In genomic region chr1:211330282-211330936, GRCh38 we compare ENCODE assay signal across 17 cellular contexts. TPM values are rescaled to one million over a fixed set of nuclear protein-coding genes. Genes with fewer than 3 reads are reported as not detected.
A peak's percentile ranks its signal among the peaks of the same experiment; 100 is the strongest.
DNase-seq lines count a peak whose midpoint lies in the region; ATAC-seq and TF ChIP-seq lines count a peak whose summit lies in the region.
"Had no signal": no experiment of that assay in that cellular context is flagged by ENCODE, and none has a peak within 500 bp of the region (broad histone marks: within the 10 kb centered on the region; RNA-seq: fewer than 3 reads in every experiment).

No MANE protein-coding gene starts in this region.

- H3K4me1 ChIP-seq in mammary epithelial cell (ENCODE audit: insufficient read depth, low read length) = peaks cover 16% of the 10 kb centered on the region
- H3K4me1 ChIP-seq in heart right ventricle = peaks cover 6 to 65% (median 31%) of the 10 kb centered on the region in 9 donors
- H3K4me1 ChIP-seq: prostate gland had no signal

- H3K36me3 Mint-ChIP-seq in MCF 10A (ENCODE audit: insufficient read depth, unreplicated experiment) = no peaks in the 10 kb centered on the region
- H3K36me3 Mint-ChIP-seq in activated CD4-positive, alpha-beta memory T cell treated with anti-CD3 and anti-CD28 coated beads, Interleukin-2, amount 10 ng/mL, durations not matched to agents 7 days and 5 days (ENCODE audit: low read depth) = peaks cover 45% of the 10 kb centered on the region
- peaks cover 0 to 1% (median 0%) of the 10 kb centered on the region in 3 donors for H3K36me3 Mint-ChIP-seq in immature natural killer cell

- H4K20me1 ChIP-seq in mammary epithelial cell (ENCODE audit: insufficient read depth, low read length) = no peaks in the 10 kb centered on the region

- BruUV-seq in MCF 10A (replicated peaks; lab: Mats Ljungman, UMichigan) = no TSS peak
- BruUV-seq in mammary epithelial cell (replicated peaks; lab: Mats Ljungman, UMichigan) = no TSS peak

- H3K9me3 ChIP-seq in mammary epithelial cell (replicated peaks; ENCODE audit: insufficient read depth, low read length) = no peaks in the 10 kb centered on the region
- H3K9me3 ChIP-seq in heart right ventricle = no peaks in the 10 kb centered on the region
- H3K9me3 ChIP-seq: gastroesophageal sphincter, prostate gland, SJCRH30, tibial nerve had no signal

- no peak for DNase-seq in MCF 10A (ENCODE audit: unreplicated experiment)
- DNase-seq in mammary epithelial cell = no peak
- no peak for DNase-seq in activated CD4-positive, alpha-beta memory T cell treated with anti-CD3 and anti-CD28 coated beads, Interleukin-2, amount 10 ng/mL, durations not matched to agents 7 days and 5 days
- DNase-seq in immature natural killer cell = no peak
- no peak for DNase-seq in heart right ventricle
- DNase-seq in HK-2 (ENCODE audit: unreplicated experiment) = no peak
- DNase-seq in NCI-H2196 (lab: John Stamatoyannopoulos, UW; ENCODE audit: unreplicated experiment) = no peak
- DNase-seq in activated effector memory CD4-positive, alpha-beta T cell treated with Interleukin-2 at 50 U/mL for 16 hours = no peak
- DNase-seq: DND-41; NCI-H2081; NK-92 treated with Interleukin-12 subunit alpha and Interleukin-12 subunit beta, amount 100 ng/mL, for 24 hours; SJCRH30; stimulated activated CD4-positive, alpha-beta T cell treated with anti-CD3 and anti-CD28 coated beads, Interleukin-15, amount 100 ng/mL, for 24 hours had no signal

- no peak for TF ChIP-seq CTCF in MCF 10A (IDR thresholded peaks at IDR 0.05; ENCODE audit: unreplicated experiment)
- no peak for TF ChIP-seq CTCF in mammary epithelial cell (conservative IDR thresholded peaks at IDR 0.05 in 1 of 2, IDR thresholded peaks at IDR 0.05 in 1 of 2; ENCODE audit: extremely low read depth in 1 of 2, insufficient read depth in 1 of 2, low read depth in 1 of 2, low read length in 2 of 2)
- no peak for TF ChIP-seq CTCF in heart right ventricle (IDR thresholded peaks at IDR 0.05)

- H3K27me3 ChIP-seq in mammary epithelial cell (ENCODE audit: insufficient read depth, low read length) (no peaks in the 10 kb centered on the region), heart right ventricle (no peaks in the 10 kb centered on the region)
- H3K27me3 ChIP-seq: gastroesophageal sphincter, SJCRH30, tibial nerve had no signal

- no peak overlapping the region for H3K27ac ChIP-seq in mammary epithelial cell (ENCODE audit: insufficient read depth, low read depth, low read length)
- H3K27ac ChIP-seq in heart right ventricle = no peak overlapping the region
- H3K27ac ChIP-seq: gastroesophageal sphincter, prostate gland, SJCRH30 had no signal

- H3K4me1 Mint-ChIP-seq in MCF 10A (ENCODE audit: insufficient read depth, unreplicated experiment) (peaks cover 49% of the 10 kb centered on the region), immature natural killer cell (peaks cover 82 to 94% of the 10 kb centered on the region in 2 donors)
- H3K4me1 Mint-ChIP-seq in activated CD4-positive, alpha-beta memory T cell treated with anti-CD3 and anti-CD28 coated beads, Interleukin-2, amount 10 ng/mL, durations not matched to agents 7 days and 5 days = peaks cover 75% of the 10 kb centered on the region

- no peaks in the 10 kb centered on the region for H3K79me2 ChIP-seq in mammary epithelial cell (ENCODE audit: insufficient read depth, low read length)

- H2AFZ ChIP-seq in mammary epithelial cell (ENCODE audit: low read depth, low read length) = no peak overlapping the region

- H3K27me3 Mint-ChIP-seq in MCF 10A (ENCODE audit: insufficient read depth, unreplicated experiment) (no peaks in the 10 kb centered on the region), immature natural killer cell (ENCODE audit: low read depth in 3 of 3) (peaks cover 0 to 9% (median 5%) of the 10 kb centered on the region in 3 donors)
- H3K27me3 Mint-ChIP-seq in activated CD4-positive, alpha-beta memory T cell treated with anti-CD3 and anti-CD28 coated beads, Interleukin-2, amount 10 ng/mL, durations not matched to agents 7 days and 5 days = no peaks in the 10 kb centered on the region

- H3K4me3 ChIP-seq in mammary epithelial cell (replicated peaks in 1 of 3; ENCODE audit: insufficient read depth in 1 of 3, low read depth in 2 of 3, low read length in 3 of 3) = no peak overlapping the region
- peak overlapping the region in 1 of 10 donors; percentile 8 for H3K4me3 ChIP-seq in heart right ventricle
- H3K4me3 ChIP-seq: prostate gland, SJCRH30, tibial nerve had no signal

- CTCF ChIA-PET in MCF 10A (lab: Yijun Ruan, JAX) (interaction anchor here (0.5 to 11.2 kb wide), 8 partner anchors 6 to 499 kb away, joined by 3 to 308 read pairs (median 17); no protein-coding TSS in a partner anchor), mammary epithelial cell (lab: Charles Lee; ENCODE audit: low non-redundant PET) (no interaction called here)
- CTCF ChIA-PET in activated CD4-positive, alpha-beta memory T cell treated with anti-CD3 and anti-CD28 coated beads, Interleukin-2, amount 10 ng/mL, durations not matched to agents 7 days and 5 days (lab: Charles Lee) = interaction anchor here (0.7 kb wide), 1 partner anchor 148 kb away, joined by 5 read pairs; no protein-coding TSS in a partner anchor

- H3K9me3 Mint-ChIP-seq in MCF 10A (ENCODE audit: unreplicated experiment) (no peaks in the 10 kb centered on the region), immature natural killer cell (no peaks in the 10 kb centered on the region)
- H3K9me3 Mint-ChIP-seq in activated CD4-positive, alpha-beta memory T cell treated with anti-CD3 and anti-CD28 coated beads, Interleukin-2, amount 10 ng/mL, durations not matched to agents 7 days and 5 days = no peaks in the 10 kb centered on the region

- H3K4me2 ChIP-seq in mammary epithelial cell (ENCODE audit: insufficient read depth, low read depth, low read length) = no peak overlapping the region

- H3K4me3 Mint-ChIP-seq in MCF 10A (ENCODE audit: unreplicated experiment) (no peak overlapping the region), immature natural killer cell (peak overlapping the region; percentile 37 to 97 (median 73))
- peak overlapping the region; percentile 88 for H3K4me3 Mint-ChIP-seq in activated CD4-positive, alpha-beta memory T cell treated with anti-CD3 and anti-CD28 coated beads, Interleukin-2, amount 10 ng/mL, durations not matched to agents 7 days and 5 days

- H3K9ac ChIP-seq in mammary epithelial cell (ENCODE audit: insufficient read depth, low read length) = no peak overlapping the region

- no peak for ATAC-seq in heart right ventricle
- ATAC-seq: gastroesophageal sphincter, HCT116 had no signal

- H3K27ac Mint-ChIP-seq in MCF 10A (ENCODE audit: low read depth, unreplicated experiment) = peak overlapping the region; percentile 9
- H3K27ac Mint-ChIP-seq in activated CD4-positive, alpha-beta memory T cell treated with anti-CD3 and anti-CD28 coated beads, Interleukin-2, amount 10 ng/mL, durations not matched to agents 7 days and 5 days = peak overlapping the region; percentile 25
- H3K27ac Mint-ChIP-seq in immature natural killer cell = peak overlapping the region; percentile 75 to 97 (median 92)

- intact Hi-C loops in MCF 10A (cut with micrococcal nuclease) (no loop called here), mammary epithelial cell (cut with micrococcal nuclease) (no loop called here), heart right ventricle (cut with DNase I) (loop anchor here in 1 of 10 donors (5.0 kb wide), 1 partner anchor 1907 kb away; no protein-coding TSS in a partner anchor)

- in situ Hi-C loops in mammary epithelial cell (cut with MboI; ENCODE audit: low sequenced_read_pairs in 2 of 2) = loop anchor here in 1 of 2 donors (25.0 kb wide), 1 partner anchor 332 kb away; no protein-coding TSS in a partner anchor

- 100% methylated on average over 8 of the region's 8 CpGs for WGBS in mammary epithelial cell (ENCODE audit: low coverage, missing lambda C conversion rate)
- 92 to 94% methylated on average over 8 of the region's 8 CpGs for WGBS in heart right ventricle, 2 donors

- dilution Hi-C loops in mammary epithelial cell (cut with HindIII; ENCODE audit: low sequenced_read_pairs) = loop anchor here (25.0 kb wide), 1 partner anchor 332 kb away; no protein-coding TSS in a partner anchor

- POLR2A ChIA-PET in MCF 10A (lab: Yijun Ruan, JAX) = interaction anchor here (1.0 to 5.8 kb wide), 2 partner anchors 17 to 184 kb away, joined by 3 to 26 read pairs; no protein-coding TSS in a partner anchor
- POLR2A ChIA-PET in activated CD4-positive, alpha-beta memory T cell treated with anti-CD3 and anti-CD28 coated beads, Interleukin-2, amount 10 ng/mL, durations not matched to agents 7 days and 5 days (lab: Charles Lee) = interaction anchor here (3.5 to 5.2 kb wide), 3 partner anchors 7 to 53 kb away, joined by 15 to 60 read pairs (median 31); no protein-coding TSS in a partner anchor

- no peaks in the 10 kb centered on the region for H3K36me3 ChIP-seq in mammary epithelial cell (ENCODE audit: insufficient read depth, low read length)
- H3K36me3 ChIP-seq in heart right ventricle = no peaks in the 10 kb centered on the region
- H3K36me3 ChIP-seq: gastroesophageal sphincter, prostate gland, SJCRH30, tibial nerve had no signal

RNA-seq across cellular contexts. Expression of gene TRAF5, which starts 3.8 kb away (rescaled TPM):
- 16.0 and 17.8 TPM in 2 replicates for total RNA-seq in MCF 10A (2022)
- 1 to 10 TPM; 2.2 to 9.0 TPM for total RNA-seq in mammary epithelial cell
- polyA plus RNA-seq in mammary epithelial cell = 1.7 TPM
- 2.5 TPM for polyA minus RNA-seq in mammary epithelial cell
- total RNA-seq in activated CD4-positive, alpha-beta memory T cell treated with anti-CD3 and anti-CD28 coated beads, Interleukin-2, amount 10 ng/mL, durations not matched to agents 7 days and 5 days = 10 to 100 TPM; 67.9 to 68.4 TPM
- 10 to 100 TPM; 19.6 to 37.0 (median 21.8) TPM for polyA plus RNA-seq in immature natural killer cell
- 1 to 10 TPM; 1.3 to 4.6 (median 1.8) TPM for total RNA-seq in heart right ventricle
- polyA plus RNA-seq in heart right ventricle = 1 to 10 TPM; 1.9 to 5.5 TPM

Comparison
In these comparisons a context has a peak if more than half of its experiments do, and no peak if none do; other contexts are left out.
1. H3K27ac Mint-ChIP-seq: peak in every context shown above with its lines; median percentile 92 in immature natural killer cell; 25 in activated CD4-positive, alpha-beta memory T cell treated with anti-CD3 and anti-CD28 coated beads, Interleukin-2, amount 10 ng/mL, durations not matched to agents 7 days and 5 days; 9 in MCF 10A.